22 cellular contexts compared by ENCODE assay signal in genomic region chr6:26288155-26288554, GRCh38.
"Had no signal": no experiment of that assay in that cellular context is flagged by ENCODE, and none has a peak within 500 bp of the region (broad histone marks: within the 10 kb centered on the region; RNA-seq: fewer than 3 reads in every experiment).

No MANE protein-coding gene starts in this region.

- ATAC-seq: PC-3, Right ventricle myocardium inferior, SK-N-SH treated with all-trans-retinoic acid at 6 μM for 48 hours had no signal

- H3K4me1 ChIP-seq: SJCRH30 had no signal

- H3K27me3 ChIP-seq: MG63, Peyer's patch, SJCRH30 had no signal

- H3K4me3 Mint-ChIP-seq: IgD-negative memory B cell had no signal

- DNase-seq: KBM-7, MG63, NCI-H1092, NCI-H1105 treated with DMSO at 0.1 percent for 48 hours, NCI-H1417 treated with DMSO at 0.1 percent for 48 hours, NCI-H146, NCI-H1694 treated with DMSO at 0.1 percent for 48 hours, NCI-H1930, NCI-H2081, NCI-H2171, NCI-H226, NCI-H510A, NCI-H524 treated with DMSO at 0.1 percent for 48 hours, NCI-H69, NCI-H774, PC-3, Peyer's patch, SHP77 treated with DMSO at 0.1 percent for 48 hours, SJCRH30 had no signal

- H3K4me3 ChIP-seq: MG63, Peyer's patch, SJCRH30 had no signal

- H3K27ac ChIP-seq: Peyer's patch, SJCRH30 had no signal

- H3K9me3 ChIP-seq: Peyer's patch, SJCRH30 had no signal

- H3K36me3 ChIP-seq: MG63, Peyer's patch, SJCRH30 had no signal
